ENCODE assay signal across 15 cellular contexts in genomic region chr2:85906748-85907147, GRCh38.
"Had no signal": no experiment of that assay in that cellular context is flagged by ENCODE, and none has a peak within 500 bp of the region (broad histone marks: within the 10 kb centered on the region; RNA-seq: fewer than 3 reads in every experiment).

No MANE protein-coding gene starts in this region.

- H3K27ac Mint-ChIP-seq: naive thymus-derived CD4-positive, alpha-beta T cell; nephron progenitor cell had no signal

- H3K9me3 Mint-ChIP-seq: naive thymus-derived CD4-positive, alpha-beta T cell; nephron progenitor cell had no signal

- H3K27me3 ChIP-seq: neutrophil, stomach, upper lobe of left lung, vagina had no signal

- H3K9me3 ChIP-seq: neutrophil, stomach, upper lobe of left lung, vagina had no signal

- DNase-seq: cortex of kidney; erythroblast; foreskin melanocyte; hippocampal formation; left colon; left ventricle myocardium superior; naive thymus-derived CD4-positive, alpha-beta T cell; nephron progenitor cell; stimulated activated naive CD4-positive, alpha-beta T cell; stomach; upper lobe of left lung had no signal

- H3K4me3 Mint-ChIP-seq: naive thymus-derived CD4-positive, alpha-beta T cell; nephron progenitor cell had no signal

- H3K36me3 ChIP-seq: neutrophil, stomach, upper lobe of left lung, vagina had no signal

- H3K27ac ChIP-seq: neutrophil, upper lobe of left lung, vagina had no signal

- H3K4me3 ChIP-seq: lung, skin epidermis, stomach, upper lobe of left lung, vagina had no signal
